In genomic region chr18:24413148-24413547, GRCh38 we compare ENCODE assay signal across 12 cellular contexts. TPM values are rescaled to one million over a fixed set of nuclear protein-coding genes. Genes with fewer than 3 reads are reported as not detected.
DNase-seq lines count a peak whose midpoint lies in the region; ATAC-seq and TF ChIP-seq lines count a peak whose summit lies in the region.
"Had no signal": no experiment of that assay in that cellular context is flagged by ENCODE, and none has a peak within 500 bp of the region (broad histone marks: within the 10 kb centered on the region; RNA-seq: fewer than 3 reads in every experiment).

No MANE protein-coding gene starts in this region.

- H3K27me3 ChIP-seq in AG04450 (ENCODE audit: control insufficient read depth, insufficient read depth, low read length) (peaks cover 26% of the 10 kb centered on the region), H7 (ENCODE audit: control insufficient read depth, insufficient read depth, low read length) (no peaks in the 10 kb centered on the region)

- H3K36me3 Mint-ChIP-seq in natural killer cell treated with Interleukin-12 subunit alpha and Interleukin-12 subunit beta and Interleukin-15 and Interleukin-18, amount 100 ng/mL, for 72 hours = no peaks in the 10 kb centered on the region

- peaks cover 35 to 40% of the 10 kb centered on the region in 2 donors for H3K27me3 Mint-ChIP-seq in natural killer cell treated with Interleukin-12 subunit alpha and Interleukin-12 subunit beta and Interleukin-15 and Interleukin-18, amount 100 ng/mL, for 72 hours

- POLR2A ChIA-PET in AG04450 (lab: Yijun Ruan, JAX) = no interaction called here

- DNase-seq in AG04450 (ENCODE audit: low read depth, low spot score) (no peak), H7 (peak; percentile 59), astrocyte of the cerebellum (ENCODE audit: low read depth) (no peak), iPS-NIHi11 (ENCODE audit: low spot score) (peak; percentile 37), dermis blood vessel endothelial cell (no peak), UCSD-AML1 (lab: John Stamatoyannopoulos, UW; ENCODE audit: unreplicated experiment) (no peak)
- no peak for DNase-seq in natural killer cell treated with Interleukin-12 subunit alpha and Interleukin-12 subunit beta and Interleukin-15 and Interleukin-18, amount 100 ng/mL, for 72 hours (ENCODE audit: low spot score)
- DNase-seq: Calu3, gastrocnemius medialis, KBM-7, NCI-H2227 treated with DMSO at 0.1 percent for 48 hours had no signal

- H3K9me3 ChIP-seq in AG04450 (ENCODE audit: control insufficient read depth, insufficient read depth, low read length) = no peaks in the 10 kb centered on the region
- H3K9me3 ChIP-seq: gastrocnemius medialis had no signal

- in situ Hi-C loops in astrocyte of the cerebellum (cut with HindIII; ENCODE audit: low sequenced_read_pairs) = no loop called here

- TF ChIP-seq CTCF in AG04450 (IDR thresholded peaks at IDR 0.05; ENCODE audit: low read depth, low read length) = peak; percentile 53
- TF ChIP-seq CTCF in astrocyte of the cerebellum (IDR thresholded peaks at IDR 0.05; ENCODE audit: low read depth, low read length, missing control alignments) = peak; percentile 51

- no peaks in the 10 kb centered on the region for H3K36me3 ChIP-seq in H7 (replicated peaks; ENCODE audit: control insufficient read depth, insufficient read depth, low read length)
- H3K36me3 ChIP-seq: gastrocnemius medialis had no signal

- CTCF ChIA-PET in AG04450 (lab: Charles Lee) = interaction anchor here (0.6 to 4.2 kb wide), 5 partner anchors 44 to 237 kb away, joined by 3 to 51 read pairs (median 4); no protein-coding TSS in a partner anchor

- H3K9me3 Mint-ChIP-seq in natural killer cell treated with Interleukin-12 subunit alpha and Interleukin-12 subunit beta and Interleukin-15 and Interleukin-18, amount 100 ng/mL, for 72 hours = no peaks in the 10 kb centered on the region

- no peak overlapping the region for H3K27ac Mint-ChIP-seq in natural killer cell treated with Interleukin-12 subunit alpha and Interleukin-12 subunit beta and Interleukin-15 and Interleukin-18, amount 100 ng/mL, for 72 hours

- H3K4me3 Mint-ChIP-seq in natural killer cell treated with Interleukin-12 subunit alpha and Interleukin-12 subunit beta and Interleukin-15 and Interleukin-18, amount 100 ng/mL, for 72 hours = no peak overlapping the region

- ATAC-seq in natural killer cell treated with Interleukin-12 subunit alpha and Interleukin-12 subunit beta and Interleukin-15 and Interleukin-18, amount 100 ng/mL, for 72 hours = no peak
- no peak for ATAC-seq in GM18519 (IDR thresholded peaks at IDR 0.05; ENCODE audit: low FRiP score, unreplicated experiment)
- ATAC-seq: gastrocnemius medialis had no signal

- H3K4me1 Mint-ChIP-seq in natural killer cell treated with Interleukin-12 subunit alpha and Interleukin-12 subunit beta and Interleukin-15 and Interleukin-18, amount 100 ng/mL, for 72 hours (ENCODE audit: low read depth in 2 of 2) = no peaks in the 10 kb centered on the region

- H3K27ac ChIP-seq in AG04450 (ENCODE audit: low read depth, low read length) = no peak overlapping the region
- H3K27ac ChIP-seq: gastrocnemius medialis had no signal

- no peak overlapping the region for H3K4me3 ChIP-seq in AG04450 (ENCODE audit: low read depth, low read length)
- no peak overlapping the region for H3K4me3 ChIP-seq in H7 (ENCODE audit: insufficient read depth, low read depth, low read length)
- no peak overlapping the region for H3K4me3 ChIP-seq in astrocyte of the cerebellum (ENCODE audit: low read depth, low read length)
- H3K4me3 ChIP-seq: gastrocnemius medialis had no signal

RNA-seq across cellular contexts. Expression of gene IMPACT, which starts 13.3 kb away (rescaled TPM):
- 23.0 and 31.7 TPM in 2 replicates for polyA plus RNA-seq in AG04450 (2011; rRNA removed)
- 11.3 and 14.0 TPM in 2 replicates for polyA minus RNA-seq in AG04450 (2011; rRNA and poly(A)+ RNA removed)
- total RNA-seq in H7 (2014; rRNA removed; shearing (Covaris generic)) = 27.8 and 41.8 TPM in 2 replicates
- total RNA-seq in dermis blood vessel endothelial cell = 21.6 and 24.8 TPM in 2 replicates
- 1 to 10 TPM; 6.0 to 6.6 TPM for total RNA-seq in natural killer cell treated with Interleukin-12 subunit alpha and Interleukin-12 subunit beta and Interleukin-15 and Interleukin-18, amount 100 ng/mL, for 72 hours

RNA-seq across cellular contexts. Expression of gene OSBPL1A, which starts 15.5 kb away (rescaled TPM):
- polyA plus RNA-seq in AG04450 (2011; rRNA removed) = 41.0 and 56.1 TPM in 2 replicates
- 28.0 and 35.0 TPM in 2 replicates for polyA minus RNA-seq in AG04450 (2011; rRNA and poly(A)+ RNA removed)
- total RNA-seq in H7 (2014; rRNA removed; shearing (Covaris generic)) = 48.3 and 58.5 TPM in 2 replicates
- 13.8 and 14.3 TPM in 2 replicates for total RNA-seq in dermis blood vessel endothelial cell
- 1 to 10 TPM in 1 of 2 donors, not detected in 1; 2.0 TPM for total RNA-seq in natural killer cell treated with Interleukin-12 subunit alpha and Interleukin-12 subunit beta and Interleukin-15 and Interleukin-18, amount 100 ng/mL, for 72 hours

RNA-seq across cellular contexts. Expression of gene HRH4, which starts 47.3 kb away (rescaled TPM):
- 0.01 TPM in 1 of 2 replicates, not detected in the other for polyA plus RNA-seq in AG04450 (2011; rRNA removed)
- polyA minus RNA-seq in AG04450 (2011; rRNA and poly(A)+ RNA removed) = 0.05 TPM in 1 of 2 replicates, not detected in the other
- not detected in 2 replicates for total RNA-seq in H7 (2014; rRNA removed; shearing (Covaris generic))
- total RNA-seq in dermis blood vessel endothelial cell = 0.19 TPM in 1 of 2 replicates, not detected in the other
- under 1 TPM in 1 of 2 donors, not detected in 1; 0.53 TPM for total RNA-seq in natural killer cell treated with Interleukin-12 subunit alpha and Interleukin-12 subunit beta and Interleukin-15 and Interleukin-18, amount 100 ng/mL, for 72 hours
- total RNA-seq: gastrocnemius medialis had no signal

Comparison
In these comparisons a context has a peak if more than half of its experiments do, and no peak if none do; other contexts are left out.
1. DNase-seq: peak in H7 (single experiment) and iPS-NIHi11 (single experiment); none in AG04450 (single experiment), astrocyte of the cerebellum (single experiment), dermis blood vessel endothelial cell (single experiment), natural killer cell treated with Interleukin-12 subunit alpha and Interleukin-12 subunit beta and Interleukin-15 and Interleukin-18, amount 100 ng/mL, for 72 hours (single experiment) and UCSD-AML1 (single experiment).